Comparison of ENCODE assay signal across 9 cellular contexts in the genomic region with DNA sequence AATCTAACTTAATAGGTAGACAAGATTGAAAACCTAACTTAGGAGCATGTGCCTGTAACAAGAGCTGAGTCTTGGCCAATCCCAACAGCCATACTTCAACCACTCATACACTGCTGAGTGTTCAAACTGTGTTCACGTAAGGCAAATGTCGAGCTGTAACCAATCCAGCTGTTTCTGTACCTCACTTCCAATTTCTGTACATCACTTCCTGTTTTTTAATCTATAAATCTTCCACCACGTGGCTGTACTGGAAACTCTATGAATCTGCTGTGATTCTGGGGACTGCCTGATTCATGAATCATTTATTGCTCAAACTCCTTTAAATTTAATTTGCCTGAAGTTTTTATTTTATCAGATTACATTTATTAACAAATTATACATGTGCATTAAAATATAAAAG. TPM values are rescaled to one million over a fixed set of nuclear protein-coding genes. Genes with fewer than 3 reads are reported as not detected.
A peak's percentile ranks its signal among the peaks of the same experiment; 100 is the strongest.
DNase-seq lines count a peak whose midpoint lies in the region; ATAC-seq and TF ChIP-seq lines count a peak whose summit lies in the region.
"Had no signal": no experiment of that assay in that cellular context is flagged by ENCODE, and none has a peak within 500 bp of the region (broad histone marks: within the 10 kb centered on the region; RNA-seq: fewer than 3 reads in every experiment).

No MANE protein-coding gene starts in this region.

- H4K20me1 ChIP-seq in GM23248 (ENCODE audit: insufficient read depth) = no peaks in the 10 kb centered on the region

- H3K9me3 ChIP-seq in CD4-positive, CD25-positive, alpha-beta regulatory T cell (ENCODE audit: control insufficient read depth in 2 of 2, low read length in 2 of 2) = no peaks in the 10 kb centered on the region
- H3K9me3 ChIP-seq in GM23248 (ENCODE audit: low read depth) (no peaks in the 10 kb centered on the region), prostate gland (no peaks in the 10 kb centered on the region)
- H3K9me3 ChIP-seq: SJSA1 had no signal

- H3K9me3 Mint-ChIP-seq in CD4-positive, CD25-positive, alpha-beta regulatory T cell = peaks cover 0 to 1% (median 0%) of the 10 kb centered on the region in 7 donors
- no peaks in the 10 kb centered on the region for H3K9me3 Mint-ChIP-seq in T-cell

- no peaks in the 10 kb centered on the region for H3K36me3 ChIP-seq in CD4-positive, CD25-positive, alpha-beta regulatory T cell (ENCODE audit: control insufficient read depth, insufficient read depth, low read length)
- H3K36me3 ChIP-seq in GM23248 (ENCODE audit: low read depth) (no peaks in the 10 kb centered on the region), prostate gland (no peaks in the 10 kb centered on the region)
- H3K36me3 ChIP-seq: SJSA1 had no signal

- DNase-seq in CD4-positive, CD25-positive, alpha-beta regulatory T cell = peak; percentile 12 to 52 (median 44)
- DNase-seq in GM23248 (peak; percentile 70), T-cell (peak in 18 of 34 experiments; percentile 3 to 47 (median 12)), fibroblast of pulmonary artery (ENCODE audit: low read depth) (peak; percentile 74), NCI-H2107 treated with DMSO at 0.1 percent for 48 hours (lab: John Stamatoyannopoulos, UW; ENCODE audit: unreplicated experiment) (no peak), ureter (ENCODE audit: low spot score) (no peak), prostate gland (ENCODE audit: low spot score) (no peak)
- DNase-seq: right cardiac atrium had no signal

- H3K4me2 ChIP-seq in GM23248 (ENCODE audit: unreplicated experiment) = no peak overlapping the region

- no peaks in the 10 kb centered on the region for H3K9me2 ChIP-seq in GM23248 (ENCODE audit: insufficient read depth)

- no peak overlapping the region for H3K9ac ChIP-seq in GM23248

- peak overlapping the region; percentile 63 for H2AFZ ChIP-seq in GM23248

- ATAC-seq in CD4-positive, CD25-positive, alpha-beta regulatory T cell (ENCODE audit: low read depth in 2 of 2) = peak; percentile 53 to 55
- peak in 3 of 4 experiments; percentile 38 to 72 (median 58) for ATAC-seq in T-cell (replicated peaks in 1 of 4)
- ATAC-seq: right cardiac atrium had no signal

- H3F3A ChIP-seq in GM23248 (ENCODE audit: insufficient read depth) = peaks cover 13% of the 10 kb centered on the region

- no peak overlapping the region for H3K4me3 Mint-ChIP-seq in CD4-positive, CD25-positive, alpha-beta regulatory T cell
- no peak overlapping the region for H3K4me3 Mint-ChIP-seq in T-cell

- no peaks in the 10 kb centered on the region for H3K79me2 ChIP-seq in GM23248 (ENCODE audit: insufficient read depth)

- no peaks in the 10 kb centered on the region for H3K27me3 ChIP-seq in CD4-positive, CD25-positive, alpha-beta regulatory T cell (ENCODE audit: control insufficient read depth, insufficient read depth, low read length)
- no peaks in the 10 kb centered on the region for H3K27me3 ChIP-seq in GM23248 (replicated peaks; ENCODE audit: insufficient read depth)
- H3K27me3 ChIP-seq in prostate gland (replicated peaks; ENCODE audit: insufficient read depth) = no peaks in the 10 kb centered on the region
- H3K27me3 ChIP-seq: SJSA1 had no signal

- no peak for TF ChIP-seq POLR2A in prostate gland (IDR thresholded peaks at IDR 0.05)

- no peaks in the 10 kb centered on the region for H3K27me3 Mint-ChIP-seq in CD4-positive, CD25-positive, alpha-beta regulatory T cell
- no peaks in the 10 kb centered on the region for H3K27me3 Mint-ChIP-seq in T-cell

- in situ Hi-C loops in GM23248 (cut with MboI) = no loop called here

- H3K27ac Mint-ChIP-seq in CD4-positive, CD25-positive, alpha-beta regulatory T cell = peak overlapping the region in 2 of 3 donors; percentile 11 to 89
- no peak overlapping the region for H3K27ac Mint-ChIP-seq in T-cell

- TF ChIP-seq CTCF in fibroblast of pulmonary artery (IDR thresholded peaks at IDR 0.05; ENCODE audit: low read length, missing control alignments) (no peak), prostate gland (IDR thresholded peaks at IDR 0.05) (no peak)

- H3K27ac ChIP-seq in CD4-positive, CD25-positive, alpha-beta regulatory T cell (ENCODE audit: insufficient read depth, low read length, poor library complexity, severe bottlenecking) = no peak overlapping the region
- H3K27ac ChIP-seq in GM23248 = peak overlapping the region; percentile 51
- no peak overlapping the region for H3K27ac ChIP-seq in prostate gland
- H3K27ac ChIP-seq: SJSA1 had no signal

- H3K4me1 ChIP-seq in CD4-positive, CD25-positive, alpha-beta regulatory T cell (ENCODE audit: control insufficient read depth, insufficient read depth, low read length, poor library complexity, severe bottlenecking) = peaks cover 14% of the 10 kb centered on the region
- H3K4me1 ChIP-seq in GM23248 (ENCODE audit: insufficient read depth) = peaks cover 39% of the 10 kb centered on the region
- no peaks in the 10 kb centered on the region for H3K4me1 ChIP-seq in prostate gland (replicated peaks)

- H3K4me1 Mint-ChIP-seq in CD4-positive, CD25-positive, alpha-beta regulatory T cell = peaks cover 2 to 37% (median 19%) of the 10 kb centered on the region in 4 donors
- peaks cover 23 to 43% (median 34%) of the 10 kb centered on the region in 3 donors for H3K4me1 Mint-ChIP-seq in T-cell

- H3K36me3 Mint-ChIP-seq in CD4-positive, CD25-positive, alpha-beta regulatory T cell = no peaks in the 10 kb centered on the region
- no peaks in the 10 kb centered on the region for H3K36me3 Mint-ChIP-seq in T-cell

- H3K4me3 ChIP-seq in CD4-positive, CD25-positive, alpha-beta regulatory T cell (ENCODE audit: low read depth, low read length) = no peak overlapping the region
- no peak overlapping the region for H3K4me3 ChIP-seq in GM23248
- no peak overlapping the region for H3K4me3 ChIP-seq in fibroblast of pulmonary artery (replicated peaks; ENCODE audit: low read depth, low read length)
- H3K4me3 ChIP-seq in prostate gland = no peak overlapping the region
- H3K4me3 ChIP-seq: SJSA1 had no signal

- WGBS in GM23248 (ENCODE audit: low coverage in 1 of 2, low lambda C conversion rate in 2 of 2, missing lambda C conversion rate in 2 of 2), 2 experiments = 29 to 32% methylated on average over 3 of the region's 3 CpGs
- 55% methylated on average over 3 of the region's 3 CpGs for WGBS in prostate gland

- intact Hi-C loops in prostate gland (cut with DNase I) = no loop called here

- POLR2A ChIA-PET in T-cell (lab: Charles Lee) = no interaction called here

- CTCF ChIA-PET in T-cell (lab: Charles Lee) = no interaction called here

RNA-seq across cellular contexts. Expression of a gene that starts 44.6 kb away (rescaled TPM):
- total RNA-seq in CD4-positive, CD25-positive, alpha-beta regulatory T cell = 7.5 TPM
- 1 to 10 TPM; 2.4 to 10.0 (median 4.1) TPM for polyA plus RNA-seq in CD4-positive, CD25-positive, alpha-beta regulatory T cell
- 21.8 and 26.8 TPM in 2 replicates for total RNA-seq in GM23248 (2014; rRNA removed; shearing (Covaris generic))
- polyA plus RNA-seq in GM23248 (2016; fragmentation: Nextera tagmentation; extraction: Ambion mirVana) = 9.9 and 11.0 TPM in 2 replicates
- 1 to 10 TPM; 2.2 to 8.6 (median 5.1) TPM for total RNA-seq in T-cell
- 30.9 TPM for total RNA-seq in ureter
- total RNA-seq in prostate gland = 10 to 100 TPM in 1 of 2 donors, 1 to 10 TPM in 1; 9.5 to 14.8 TPM

Comparison
In these comparisons a context has a peak if more than half of its experiments do, and no peak if none do; other contexts are left out.
1. DNase-seq: peak in CD4-positive, CD25-positive, alpha-beta regulatory T cell (3 of 3), GM23248 (single experiment), T-cell (18 of 34) and fibroblast of pulmonary artery (single experiment); none in NCI-H2107 treated with DMSO at 0.1 percent for 48 hours (single experiment), ureter (single experiment) and prostate gland (single experiment).
2. H3K27ac Mint-ChIP-seq: peak in CD4-positive, CD25-positive, alpha-beta regulatory T cell (2 of 3); none in T-cell (0 of 2).